Comparison of ENCODE assay signal across 8 cellular contexts in the genomic region with DNA sequence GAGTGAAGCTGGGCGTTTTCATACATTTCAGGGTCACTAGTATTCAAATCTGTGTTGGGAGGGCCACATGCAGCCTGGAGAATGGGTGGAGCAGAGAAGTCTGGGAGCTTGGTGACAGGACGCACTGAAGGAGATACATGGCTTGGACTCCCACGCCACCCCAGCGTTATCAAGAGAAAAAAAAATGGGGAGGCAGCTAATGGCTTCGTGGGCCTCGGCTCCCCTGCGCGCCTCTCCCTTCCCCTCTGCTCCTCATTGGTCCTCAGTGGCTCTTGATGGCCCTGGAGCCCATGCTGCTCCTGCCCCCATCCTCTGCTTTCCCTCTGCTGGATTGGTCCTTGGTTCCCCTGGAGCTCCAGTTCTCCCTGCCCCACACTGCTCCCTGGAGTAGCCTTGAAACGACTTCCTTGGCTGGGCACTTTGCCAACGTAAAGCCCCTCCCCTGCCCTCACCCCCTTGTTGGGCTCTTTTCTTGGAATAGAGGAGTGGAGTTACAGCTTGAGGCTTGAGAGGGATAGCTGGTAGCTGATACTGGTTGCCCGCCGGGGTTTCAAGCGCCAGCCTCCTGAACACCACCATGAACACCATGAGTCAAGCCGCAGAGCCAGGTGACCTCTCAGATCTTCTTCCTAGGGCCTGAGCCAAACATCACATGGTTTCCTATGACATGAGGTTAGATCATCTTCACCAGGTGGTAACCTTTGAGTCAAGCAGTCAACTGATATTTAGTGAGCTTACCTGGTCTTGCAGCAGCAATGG.
DNase-seq lines count a peak whose midpoint lies in the region; ATAC-seq and TF ChIP-seq lines count a peak whose summit lies in the region.

No MANE protein-coding gene starts in this region.

- H3K9ac ChIP-seq in colonic mucosa (ENCODE audit: low read depth in 2 of 2, low read length in 2 of 2) = no peak overlapping the region

- peak overlapping the region; percentile 89 for H3K27ac Mint-ChIP-seq in activated T-helper 17 cell treated with anti-CD3 and anti-CD28 coated beads, Interleukin-2, amount 50 U/mL, for 72 hours
- peak overlapping the region in 8 of 9 donors; percentile 85 to 97 (median 90) for H3K27ac Mint-ChIP-seq in naive thymus-derived CD4-positive, alpha-beta T cell

- ATAC-seq in GM21786 (IDR thresholded peaks at IDR 0.05; ENCODE audit: unreplicated experiment) = peak; percentile 16
- ATAC-seq in activated T-helper 17 cell treated with anti-CD3 and anti-CD28 coated beads, Interleukin-2, amount 50 U/mL, for 72 hours (replicated peaks) = peak; percentile 96
- ATAC-seq in naive thymus-derived CD4-positive, alpha-beta T cell = peak; percentile 57
- no peak for ATAC-seq in GM19023 (IDR thresholded peaks at IDR 0.05; ENCODE audit: unreplicated experiment)
- ATAC-seq in HG02798 (IDR thresholded peaks at IDR 0.05; ENCODE audit: poor library complexity, unreplicated experiment) = no peak

- H3K9me3 Mint-ChIP-seq in activated T-helper 17 cell treated with anti-CD3 and anti-CD28 coated beads, Interleukin-2, amount 50 U/mL, for 72 hours = no peaks in the 10 kb centered on the region
- H3K9me3 Mint-ChIP-seq in naive thymus-derived CD4-positive, alpha-beta T cell = peaks cover 0 to 10% (median 3%) of the 10 kb centered on the region in 11 donors

- peak overlapping the region; percentile 56 for H3K27ac ChIP-seq in naive thymus-derived CD4-positive, alpha-beta T cell (ENCODE audit: low read depth, low read length)
- H3K27ac ChIP-seq in colonic mucosa = no peak overlapping the region

- peak; percentile 75 for DNase-seq in NCI-H2227 (lab: John Stamatoyannopoulos, UW; ENCODE audit: unreplicated experiment)
- DNase-seq in naive thymus-derived CD4-positive, alpha-beta T cell = peak in 3 of 9 donors; percentile 25 to 65 (median 34)
- DNase-seq in NCI-H526 (lab: John Stamatoyannopoulos, UW) = no peak
- DNase-seq in colonic mucosa = no peak

- H3K4me1 ChIP-seq in naive thymus-derived CD4-positive, alpha-beta T cell (ENCODE audit: control insufficient read depth in 2 of 2, insufficient read depth in 2 of 2, low read length in 2 of 2) = peaks cover 15 to 26% of the 10 kb centered on the region in 2 donors
- peaks cover 10% of the 10 kb centered on the region for H3K4me1 ChIP-seq in colonic mucosa

- peaks cover 21 to 76% (median 37%) of the 10 kb centered on the region in 3 experiments for H3K36me3 ChIP-seq in naive thymus-derived CD4-positive, alpha-beta T cell (ENCODE audit: control insufficient read depth in 2 of 3, insufficient read depth in 3 of 3, low read length in 3 of 3)
- H3K36me3 ChIP-seq in colonic mucosa = no peaks in the 10 kb centered on the region

- H3K36me3 Mint-ChIP-seq in activated T-helper 17 cell treated with anti-CD3 and anti-CD28 coated beads, Interleukin-2, amount 50 U/mL, for 72 hours (ENCODE audit: low read depth) = peaks cover 100% of the 10 kb centered on the region
- peaks cover 43 to 76% (median 71%) of the 10 kb centered on the region in 5 donors for H3K36me3 Mint-ChIP-seq in naive thymus-derived CD4-positive, alpha-beta T cell

- H3K27me3 Mint-ChIP-seq in activated T-helper 17 cell treated with anti-CD3 and anti-CD28 coated beads, Interleukin-2, amount 50 U/mL, for 72 hours = no peaks in the 10 kb centered on the region
- no peaks in the 10 kb centered on the region for H3K27me3 Mint-ChIP-seq in naive thymus-derived CD4-positive, alpha-beta T cell

- peaks cover 60% of the 10 kb centered on the region for H3K4me1 Mint-ChIP-seq in activated T-helper 17 cell treated with anti-CD3 and anti-CD28 coated beads, Interleukin-2, amount 50 U/mL, for 72 hours
- peaks cover 35 to 91% (median 83%) of the 10 kb centered on the region in 7 donors for H3K4me1 Mint-ChIP-seq in naive thymus-derived CD4-positive, alpha-beta T cell

- H3K4me3 Mint-ChIP-seq in activated T-helper 17 cell treated with anti-CD3 and anti-CD28 coated beads, Interleukin-2, amount 50 U/mL, for 72 hours = peak overlapping the region; percentile 70
- H3K4me3 Mint-ChIP-seq in naive thymus-derived CD4-positive, alpha-beta T cell = peak overlapping the region in 4 of 10 donors; percentile 36 to 57 (median 50)

- TF ChIP-seq CTCF in colonic mucosa (IDR thresholded peaks at IDR 0.05) = no peak

- POLR2A ChIA-PET in naive thymus-derived CD4-positive, alpha-beta T cell (lab: Charles Lee) = interaction anchor here (0.7 to 1.3 kb wide), 8 partner anchors 11 to 655 kb away, joined by 3 to 7 read pairs (median 3); a partner anchor contains a TSS

- CTCF ChIA-PET in naive thymus-derived CD4-positive, alpha-beta T cell (lab: Charles Lee) = interaction anchor here (0.6 to 3.5 kb wide), 12 partner anchors 9 to 376 kb away, joined by 3 to 35 read pairs (median 6); a partner anchor contains a TSS

- H3K9me3 ChIP-seq in naive thymus-derived CD4-positive, alpha-beta T cell (ENCODE audit: control insufficient read depth in 2 of 3, low read length in 3 of 3) = no peaks in the 10 kb centered on the region
- no peaks in the 10 kb centered on the region for H3K9me3 ChIP-seq in colonic mucosa

- no peaks in the 10 kb centered on the region for H3K27me3 ChIP-seq in naive thymus-derived CD4-positive, alpha-beta T cell (ENCODE audit: control insufficient read depth in 2 of 2, insufficient read depth in 2 of 2, low read length in 2 of 2)
- no peaks in the 10 kb centered on the region for H3K27me3 ChIP-seq in colonic mucosa

- H3K4me3 ChIP-seq in naive thymus-derived CD4-positive, alpha-beta T cell (ENCODE audit: low read length) = no peak overlapping the region
- H3K4me3 ChIP-seq in colonic mucosa = no peak overlapping the region

- intact Hi-C loops in naive thymus-derived CD4-positive, alpha-beta T cell (cut with micrococcal nuclease) = loop anchor here (1.0 to 5.0 kb wide), 8 partner anchors 10 to 666 kb away; no protein-coding TSS in a partner anchor
- intact Hi-C loops in colonic mucosa (cut with DNase I) = loop anchor here (2.0 to 5.0 kb wide), 2 partner anchors 271 to 380 kb away; no protein-coding TSS in a partner anchor

Comparison
In these comparisons a context has a peak if more than half of its experiments do, and no peak if none do; other contexts are left out.
1. ATAC-seq: peak in GM21786 (single experiment), activated T-helper 17 cell treated with anti-CD3 and anti-CD28 coated beads, Interleukin-2, amount 50 U/mL, for 72 hours (single experiment) and naive thymus-derived CD4-positive, alpha-beta T cell (single experiment); none in GM19023 (single experiment) and HG02798 (single experiment).